In the genomic region with DNA sequence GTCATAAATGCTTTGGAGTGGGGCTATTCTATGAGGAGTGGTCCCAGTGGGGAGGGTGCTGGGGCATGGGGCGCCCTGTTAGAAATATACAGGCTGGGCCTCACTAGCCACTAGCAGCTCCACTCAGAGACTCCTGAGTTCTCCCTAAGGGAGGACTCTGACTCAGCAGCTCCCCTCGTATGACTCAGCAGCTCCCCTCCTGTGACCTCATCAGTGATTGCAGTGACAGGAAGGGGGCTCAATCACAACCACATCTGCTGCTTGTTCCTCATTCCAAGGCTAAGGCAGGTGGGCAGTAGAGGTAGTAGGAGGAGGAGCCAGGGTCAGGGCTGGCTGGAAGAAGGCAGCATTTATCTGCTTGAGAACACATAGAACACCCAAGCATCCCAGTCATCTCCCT, we compare ENCODE assay signal across 8 cellular contexts. TPM values are rescaled to one million over a fixed set of nuclear protein-coding genes. Genes with fewer than 3 reads are reported as not detected.
DNase-seq lines count a peak whose midpoint lies in the region; ATAC-seq, FAIRE-seq and TF ChIP-seq lines count a peak whose summit lies in the region.

No MANE protein-coding gene starts in this region.

- peak; percentile 26 for DNase-seq in activated T-cell treated with anti-CD3 and anti-CD28 coated beads for 24 hours (ENCODE audit: low read depth)
- DNase-seq in activated T-cell treated with anti-CD3 and anti-CD28 coated beads, Interleukin-2, amount 50 U/mL, for 1 hour: no peak
- DNase-seq in HL-60 (ENCODE audit: low read depth in 1 of 2, low spot score in 1 of 2): peak; percentile 77 to 82
- DNase-seq in activated B cell treated with CpG ODN at 0.5 μM for 24 hours: no peak
- DNase-seq in foreskin melanocyte: peak; percentile 18
- DNase-seq in Ammon's horn (ENCODE audit: low spot score): no peak
- DNase-seq in D721Med (ENCODE audit: insufficient read length, low spot score): no peak
- DNase-seq in NCI-H526 treated with DMSO at 0.1 percent for 48 hours (lab: John Stamatoyannopoulos, UW): no peak

- no peaks in the 10 kb centered on the region for H3K9me3 Mint-ChIP-seq in activated B cell treated with CpG ODN at 0.5 μM for 24 hours

- POLR2A ChIA-PET in activated B cell treated with CpG ODN at 0.5 μM for 24 hours (lab: Charles Lee): interaction anchor here (1.2 to 4.7 kb wide), 2 partner anchors 10 to 18 kb away, joined by 3 to 24 read pairs; no protein-coding TSS in a partner anchor

- no peak overlapping the region for H3K4me3 Mint-ChIP-seq in activated B cell treated with CpG ODN at 0.5 μM for 24 hours

- no peak overlapping the region for H3K4me3 ChIP-seq in HL-60 (replicated peaks; ENCODE audit: insufficient read depth, low read length)

- intact Hi-C loops in activated B cell treated with CpG ODN at 0.5 μM for 24 hours (cut with micrococcal nuclease): no loop called here

- no peaks in the 10 kb centered on the region for H3K27me3 Mint-ChIP-seq in activated B cell treated with CpG ODN at 0.5 μM for 24 hours

- TF ChIP-seq CTCF in HL-60 (IDR thresholded peaks at IDR 0.05; ENCODE audit: insufficient read depth, low read length) (no peak), activated B cell treated with CpG ODN at 0.5 μM for 24 hours (IDR thresholded peaks at IDR 0.05) (no peak), D721Med (IDR thresholded peaks at IDR 0.05; ENCODE audit: insufficient read depth, missing control alignments) (no peak)

- ATAC-seq in activated B cell treated with CpG ODN at 0.5 μM for 24 hours (ENCODE audit: low read depth): peak; percentile 74

- H3K27ac Mint-ChIP-seq in activated B cell treated with CpG ODN at 0.5 μM for 24 hours: peak overlapping the region; percentile 61

- no peaks in the 10 kb centered on the region for H3K27me3 ChIP-seq in HL-60 (ENCODE audit: insufficient read depth, poor library complexity, severe bottlenecking)

- H3K27ac ChIP-seq in HL-60 (replicated peaks): peak overlapping the region; percentile 24

- H3K4me1 Mint-ChIP-seq in activated B cell treated with CpG ODN at 0.5 μM for 24 hours: peaks cover 7% of the 10 kb centered on the region

- peaks cover 95% of the 10 kb centered on the region for H3K36me3 Mint-ChIP-seq in activated B cell treated with CpG ODN at 0.5 μM for 24 hours (ENCODE audit: low read depth)

- CTCF ChIA-PET in activated B cell treated with CpG ODN at 0.5 μM for 24 hours (lab: Charles Lee): interaction anchor here (1.8 kb wide), 1 partner anchor 161 kb away, joined by 5 read pairs; no protein-coding TSS in a partner anchor

- FAIRE-seq in D721Med (lab: Jason Lieb, UNC): no peak

RNA-seq across cellular contexts. Expression of a gene that starts 28.0 kb away (rescaled TPM):
- total RNA-seq in activated B cell treated with CpG ODN at 0.5 μM for 24 hours: 202 and 217 TPM in 2 replicates

Comparison
In these comparisons a context has a peak if more than half of its experiments do, and no peak if none do; other contexts are left out.
1. DNase-seq: peak in activated T-cell treated with anti-CD3 and anti-CD28 coated beads for 24 hours (single experiment), HL-60 (2 of 2) and foreskin melanocyte (single experiment); none in activated T-cell treated with anti-CD3 and anti-CD28 coated beads, Interleukin-2, amount 50 U/mL, for 1 hour (single experiment), activated B cell treated with CpG ODN at 0.5 μM for 24 hours (single experiment), Ammon's horn (single experiment), D721Med (single experiment) and NCI-H526 treated with DMSO at 0.1 percent for 48 hours (single experiment).